7 cellular contexts compared by ENCODE assay signal in genomic region chr11:65779669-65779918, GRCh38. TPM values are rescaled to one million over a fixed set of nuclear protein-coding genes. Genes with fewer than 3 reads are reported as not detected.
DNase-seq lines count a peak whose midpoint lies in the region; ATAC-seq, FAIRE-seq and TF ChIP-seq lines count a peak whose summit lies in the region.

No MANE protein-coding gene starts in this region.

- peaks cover 16% of the 10 kb centered on the region for H3K36me3 ChIP-seq in HUES48 (ENCODE audit: control insufficient read depth, insufficient read depth, low read length)
- H3K36me3 ChIP-seq in keratinocyte (ENCODE audit: control insufficient read depth in 2 of 2, extremely low read depth in 1 of 2, insufficient read depth in 2 of 2, low read length in 2 of 2), result peaks cover 4 to 5% of the 10 kb centered on the region in 2 experiments

- peak overlapping the region; percentile 89 for H3K4me3 Mint-ChIP-seq in activated T-helper 2 cell treated with anti-CD3 and anti-CD28 coated beads, Interferon-gamma antibody, Interleukin-2, Interleukin-4, amounts not matched to agents 10 μg/mL and 5 μg/mL and 100 μg/mL, durations not matched to agents 14 hours and 24 hours and 36 hours (ENCODE audit: low read depth)

- H3K36me3 Mint-ChIP-seq in activated T-helper 2 cell treated with anti-CD3 and anti-CD28 coated beads, Interferon-gamma antibody, Interleukin-2, Interleukin-4, amounts not matched to agents 10 μg/mL and 5 μg/mL and 100 μg/mL, durations not matched to agents 14 hours and 24 hours and 36 hours (ENCODE audit: low read depth), result peaks cover 29% of the 10 kb centered on the region

- intact Hi-C loops in activated T-helper 2 cell treated with anti-CD3 and anti-CD28 coated beads, Interferon-gamma antibody, Interleukin-2, Interleukin-4, amounts not matched to agents 10 μg/mL and 5 μg/mL and 100 μg/mL, durations not matched to agents 14 hours and 24 hours and 36 hours (cut with micrococcal nuclease), result no loop called here

- no peaks in the 10 kb centered on the region for H3K9me3 Mint-ChIP-seq in activated T-helper 2 cell treated with anti-CD3 and anti-CD28 coated beads, Interferon-gamma antibody, Interleukin-2, Interleukin-4, amounts not matched to agents 10 μg/mL and 5 μg/mL and 100 μg/mL, durations not matched to agents 14 hours and 24 hours and 36 hours

- peaks cover 24% of the 10 kb centered on the region for H3K4me1 Mint-ChIP-seq in activated T-helper 2 cell treated with anti-CD3 and anti-CD28 coated beads, Interferon-gamma antibody, Interleukin-2, Interleukin-4, amounts not matched to agents 10 μg/mL and 5 μg/mL and 100 μg/mL, durations not matched to agents 14 hours and 24 hours and 36 hours (ENCODE audit: low read depth)

- H3K27ac Mint-ChIP-seq in activated T-helper 2 cell treated with anti-CD3 and anti-CD28 coated beads, Interferon-gamma antibody, Interleukin-2, Interleukin-4, amounts not matched to agents 10 μg/mL and 5 μg/mL and 100 μg/mL, durations not matched to agents 14 hours and 24 hours and 36 hours, result no peak overlapping the region

- H3K4me1 ChIP-seq in HUES48 (ENCODE audit: control insufficient read depth, insufficient read depth, low read length) (no peaks in the 10 kb centered on the region), keratinocyte (ENCODE audit: control insufficient read depth, extremely low read depth, insufficient read depth, low read length) (peaks cover 16% of the 10 kb centered on the region)

- TF ChIP-seq CTCF in keratinocyte (optimal IDR thresholded peaks at IDR 0.05 in 1 of 3, IDR thresholded peaks at IDR 0.05 in 1 of 3, conservative IDR thresholded peaks at IDR 0.05 in 1 of 3; ENCODE audit: extremely low read depth in 1 of 3, insufficient read depth in 2 of 3, low read length in 3 of 3), result no peak

- no peak for ATAC-seq in HG03175 (IDR thresholded peaks at IDR 0.05; ENCODE audit: unreplicated experiment)

- dilution Hi-C loops in keratinocyte (cut with MboI; ENCODE audit: extremely low pct_ligation_motif_present, low sequenced_read_pairs), result no loop called here

- no peaks in the 10 kb centered on the region for H4K20me1 ChIP-seq in keratinocyte (ENCODE audit: control insufficient read depth, extremely low read depth, insufficient read depth, low read length)

- peak overlapping the region; percentile 86 for H3K4me2 ChIP-seq in keratinocyte (ENCODE audit: control insufficient read depth, extremely low read depth, insufficient read depth, low read depth, low read length)

- H3K4me3 ChIP-seq in HUES48 (ENCODE audit: low read depth, low read length) (peak overlapping the region; percentile 17; the same call in 1 of the 2 replicates), keratinocyte (ENCODE audit: control insufficient read depth in 2 of 3, extremely low read depth in 1 of 3, insufficient read depth in 2 of 3, low read depth in 1 of 3, low read length in 3 of 3) (peak overlapping the region; percentile 84 to 88 (median 87))

- H3K27me3 ChIP-seq in HUES48 (ENCODE audit: control insufficient read depth, insufficient read depth, low read length) (peaks cover 30% of the 10 kb centered on the region), keratinocyte (ENCODE audit: control insufficient read depth, extremely low read depth, insufficient read depth, low read length) (no peaks in the 10 kb centered on the region)

- FAIRE-seq in keratinocyte (lab: Jason Lieb, UNC), result no peak

- H3K9ac ChIP-seq in HUES48 (ENCODE audit: low read depth, low read length) (no peak overlapping the region), keratinocyte (ENCODE audit: control insufficient read depth, extremely low read depth, insufficient read depth, low read length) (peak overlapping the region; percentile 93)

- H3K27ac ChIP-seq in HUES48 (ENCODE audit: low read depth, low read length) (no peak overlapping the region), keratinocyte (ENCODE audit: control insufficient read depth, insufficient read depth, low read length) (no peak overlapping the region), substantia nigra (ENCODE audit: low read depth, low read length, poor library complexity, severe bottlenecking) (peak overlapping the region; percentile 67)

- no peaks in the 10 kb centered on the region for H3K9me1 ChIP-seq in keratinocyte (ENCODE audit: control insufficient read depth, extremely low read depth, insufficient read depth, low read length)

- H3K27me3 Mint-ChIP-seq in activated T-helper 2 cell treated with anti-CD3 and anti-CD28 coated beads, Interferon-gamma antibody, Interleukin-2, Interleukin-4, amounts not matched to agents 10 μg/mL and 5 μg/mL and 100 μg/mL, durations not matched to agents 14 hours and 24 hours and 36 hours (ENCODE audit: low read depth), result peaks cover 5% of the 10 kb centered on the region

- H2AFZ ChIP-seq in keratinocyte (ENCODE audit: control insufficient read depth, low read length), result no peak overlapping the region

- DNase-seq in activated T-helper 2 cell treated with anti-CD3 and anti-CD28 coated beads, Interferon-gamma antibody, Interleukin-2, Interleukin-4, amounts not matched to agents 10 μg/mL and 5 μg/mL and 100 μg/mL, durations not matched to agents 14 hours and 24 hours and 36 hours (ENCODE audit: low spot score), result no peak
- no peak for DNase-seq in keratinocyte (ENCODE audit: low read depth, low spot score)
- no peak for DNase-seq in substantia nigra (lab: John Stamatoyannopoulos, UW)
- DNase-seq in NOMO-1 (lab: John Stamatoyannopoulos, UW; ENCODE audit: unreplicated experiment in 2 of 2), result no peak
- no peak for DNase-seq in stimulated activated CD4-positive, alpha-beta T cell treated with anti-CD3 and anti-CD28 coated beads, Interleukin-12 subunit alpha, Interleukin-12 subunit beta, amount 100 ng/mL, for 4 hours

- peaks cover 27% of the 10 kb centered on the region for H3K79me2 ChIP-seq in keratinocyte (ENCODE audit: control insufficient read depth, insufficient read depth, low read length)

- H3K9me3 ChIP-seq in HUES48 (ENCODE audit: control insufficient read depth, insufficient read depth, low read length) (no peaks in the 10 kb centered on the region), keratinocyte (ENCODE audit: control insufficient read depth, low read depth, low read length) (no peaks in the 10 kb centered on the region)

RNA-seq across cellular contexts. Expression of gene AP5B1, which starts 1.2 kb away (rescaled TPM):
- total RNA-seq in activated T-helper 2 cell treated with anti-CD3 and anti-CD28 coated beads, Interferon-gamma antibody, Interleukin-2, Interleukin-4, amounts not matched to agents 10 μg/mL and 5 μg/mL and 100 μg/mL, durations not matched to agents 14 hours and 24 hours and 36 hours, result 24.6 and 24.9 TPM in 2 replicates
- polyA plus RNA-seq in keratinocyte, result 3.1 to 6.8 TPM (median 3.1 TPM) in 3 replicates
- 1.9 TPM for polyA plus RNA-seq in keratinocyte (2011; ENCODE audit: low read depth)
- polyA plus RNA-seq in keratinocyte (2011; cell fraction: cytosol; rRNA removed), result 1.6 and 3.2 TPM in 2 replicates
- 9.4 and 12.4 TPM in 2 replicates for polyA plus RNA-seq in keratinocyte (2011; cell fraction: nucleus; rRNA removed)
- 5.1 and 6.5 TPM in 2 replicates for polyA plus RNA-seq in keratinocyte (2012; ENCODE audit: low replicate concordance)
- polyA minus RNA-seq in keratinocyte, result 6.3 to 10.1 TPM (median 7.3 TPM) in 3 replicates
- polyA minus RNA-seq in keratinocyte (2011; cell fraction: cytosol; rRNA and poly(A)+ RNA removed), result 10.7 TPM
- polyA minus RNA-seq in keratinocyte (2011; cell fraction: nucleus; rRNA and poly(A)+ RNA removed), result 12.8 TPM in 2 replicates

RNA-seq across cellular contexts. Expression of gene OVOL1, which starts 7.3 kb away (rescaled TPM):
- 0.16 TPM in 2 replicates for total RNA-seq in activated T-helper 2 cell treated with anti-CD3 and anti-CD28 coated beads, Interferon-gamma antibody, Interleukin-2, Interleukin-4, amounts not matched to agents 10 μg/mL and 5 μg/mL and 100 μg/mL, durations not matched to agents 14 hours and 24 hours and 36 hours
- 2.1 to 23.2 TPM (median 7.5 TPM) in 3 replicates for polyA plus RNA-seq in keratinocyte
- polyA plus RNA-seq in keratinocyte (2011; ENCODE audit: low read depth), result 40.0 TPM
- 4.8 and 5.1 TPM in 2 replicates for polyA plus RNA-seq in keratinocyte (2011; cell fraction: cytosol; rRNA removed)
- polyA plus RNA-seq in keratinocyte (2011; cell fraction: nucleus; rRNA removed), result 16.0 and 18.4 TPM in 2 replicates
- polyA plus RNA-seq in keratinocyte (2012; ENCODE audit: low replicate concordance), result 2.2 and 136 TPM in 2 replicates
- 3.1 to 41.5 TPM (median 11.4 TPM) in 3 replicates for polyA minus RNA-seq in keratinocyte
- 9.8 TPM for polyA minus RNA-seq in keratinocyte (2011; cell fraction: cytosol; rRNA and poly(A)+ RNA removed)
- polyA minus RNA-seq in keratinocyte (2011; cell fraction: nucleus; rRNA and poly(A)+ RNA removed), result 17.5 and 20.6 TPM in 2 replicates

RNA-seq across cellular contexts. Expression of gene SNX32, which starts 54.2 kb away (rescaled TPM):
- total RNA-seq in activated T-helper 2 cell treated with anti-CD3 and anti-CD28 coated beads, Interferon-gamma antibody, Interleukin-2, Interleukin-4, amounts not matched to agents 10 μg/mL and 5 μg/mL and 100 μg/mL, durations not matched to agents 14 hours and 24 hours and 36 hours, result 0.64 and 0.96 TPM in 2 replicates
- 0.12 to 0.44 TPM (median 0.15 TPM) in 3 replicates for polyA plus RNA-seq in keratinocyte
- polyA plus RNA-seq in keratinocyte (2011; ENCODE audit: low read depth), result 0.39 TPM
- polyA plus RNA-seq in keratinocyte (2011; cell fraction: cytosol; rRNA removed), result 0.04 and 0.08 TPM in 2 replicates
- 0.84 and 1.2 TPM in 2 replicates for polyA plus RNA-seq in keratinocyte (2011; cell fraction: nucleus; rRNA removed)
- 0.21 and 0.93 TPM in 2 replicates for polyA plus RNA-seq in keratinocyte (2012; ENCODE audit: low replicate concordance)
- 0.79 TPM in 1 of 3 replicates, not detected in the others for polyA minus RNA-seq in keratinocyte
- not detected for polyA minus RNA-seq in keratinocyte (2011; cell fraction: cytosol; rRNA and poly(A)+ RNA removed)
- polyA minus RNA-seq in keratinocyte (2011; cell fraction: nucleus; rRNA and poly(A)+ RNA removed), result 0.47 TPM in 1 of 2 replicates, not detected in the other

RNA-seq across cellular contexts. Expression of gene RNASEH2C, which starts 59.0 kb away (rescaled TPM):
- 85.0 and 94.0 TPM in 2 replicates for total RNA-seq in activated T-helper 2 cell treated with anti-CD3 and anti-CD28 coated beads, Interferon-gamma antibody, Interleukin-2, Interleukin-4, amounts not matched to agents 10 μg/mL and 5 μg/mL and 100 μg/mL, durations not matched to agents 14 hours and 24 hours and 36 hours
- 16.0 to 20.6 TPM (median 18.5 TPM) in 3 replicates for polyA plus RNA-seq in keratinocyte
- polyA plus RNA-seq in keratinocyte (2011; ENCODE audit: low read depth), result 11.1 TPM
- polyA plus RNA-seq in keratinocyte (2011; cell fraction: cytosol; rRNA removed), result 7.5 and 17.5 TPM in 2 replicates
- polyA plus RNA-seq in keratinocyte (2011; cell fraction: nucleus; rRNA removed), result 17.2 and 19.6 TPM in 2 replicates
- polyA plus RNA-seq in keratinocyte (2012; ENCODE audit: low replicate concordance), result 11.6 and 28.0 TPM in 2 replicates
- 4.7 to 7.3 TPM (median 5.1 TPM) in 3 replicates for polyA minus RNA-seq in keratinocyte
- polyA minus RNA-seq in keratinocyte (2011; cell fraction: cytosol; rRNA and poly(A)+ RNA removed), result 26.1 TPM
- 3.3 and 4.0 TPM in 2 replicates for polyA minus RNA-seq in keratinocyte (2011; cell fraction: nucleus; rRNA and poly(A)+ RNA removed)
